Comparison of ENCODE assay signal across 8 cellular contexts in genomic region chr14:61252354-61253063, GRCh38. TPM values are rescaled to one million over a fixed set of nuclear protein-coding genes. Genes with fewer than 3 reads are reported as not detected.
DNase-seq lines count a peak whose midpoint lies in the region; ATAC-seq and TF ChIP-seq lines count a peak whose summit lies in the region.

No MANE protein-coding gene starts in this region.

- no peak overlapping the region for H3K27ac Mint-ChIP-seq in natural killer cell

- peak overlapping the region; percentile 77 for H3K4me2 ChIP-seq in OCI-LY3 (ENCODE audit: low read length)

- H3K9ac ChIP-seq in OCI-LY3 (ENCODE audit: low read length) = no peak overlapping the region

- no peaks in the 10 kb centered on the region for H3K79me2 ChIP-seq in OCI-LY3 (ENCODE audit: low read length)

- H3K9me3 Mint-ChIP-seq in natural killer cell = no peaks in the 10 kb centered on the region

- H3K4me3 Mint-ChIP-seq in natural killer cell = no peak overlapping the region

- no peak overlapping the region for H3K27ac ChIP-seq in OCI-LY3 (ENCODE audit: low read length)

- H3K4me3 ChIP-seq in Jurkat, Clone E6-1 (ENCODE audit: low read length) = no peak overlapping the region
- peak overlapping the region; percentile 61 for H3K4me3 ChIP-seq in OCI-LY3 (ENCODE audit: low read length)

- H3K4me1 ChIP-seq in OCI-LY3 (ENCODE audit: low read length) = peaks cover 9% of the 10 kb centered on the region

- no peak for TF ChIP-seq POLR2A in erythroblast (IDR thresholded peaks at IDR 0.05; ENCODE audit: low read length)

- no peaks in the 10 kb centered on the region for H3K9me3 ChIP-seq in OCI-LY3 (ENCODE audit: insufficient read depth, low read length)

- no peaks in the 10 kb centered on the region for H3K27me3 ChIP-seq in OCI-LY3 (ENCODE audit: low read depth, low read length)

- no peaks in the 10 kb centered on the region for H4K20me1 ChIP-seq in OCI-LY3 (ENCODE audit: insufficient read depth, low read length)

- TF ChIP-seq CTCF in OCI-LY3 (IDR thresholded peaks at IDR 0.05; ENCODE audit: low read depth, low read length) (peak; percentile 93), natural killer cell (IDR thresholded peaks at IDR 0.05) (peak; percentile 66)

- peak; percentile 90 for ATAC-seq in GM21619 (IDR thresholded peaks at IDR 0.05; ENCODE audit: unreplicated experiment)
- ATAC-seq in natural killer cell = peak; percentile 80 to 100 (median 95)

- intact Hi-C loops in natural killer cell (cut with micrococcal nuclease) = loop anchor here (1.0 kb wide), 3 partner anchors 227 to 902 kb away; no protein-coding TSS in a partner anchor

- H3K27me3 Mint-ChIP-seq in natural killer cell (ENCODE audit: low read depth in 2 of 2) = peaks cover 19 to 37% of the 10 kb centered on the region in 2 donors

- H3K36me3 Mint-ChIP-seq in natural killer cell = no peaks in the 10 kb centered on the region

- H3K4me1 Mint-ChIP-seq in natural killer cell = peaks cover 0 to 5% of the 10 kb centered on the region in 2 donors

- peak overlapping the region; percentile 44 for H2AFZ ChIP-seq in OCI-LY3 (ENCODE audit: low read depth, low read length)

- no peaks in the 10 kb centered on the region for H3K36me3 ChIP-seq in OCI-LY3 (replicated peaks; ENCODE audit: low read depth, low read length)

- peak; percentile 80 for DNase-seq in DMS153 treated with DMSO at 0.1 percent for 48 hours (lab: John Stamatoyannopoulos, UW; ENCODE audit: unreplicated experiment)
- peak; percentile 76 for DNase-seq in Jurkat, Clone E6-1 (ENCODE audit: low read depth, low spot score)
- DNase-seq in activated CD8-positive, alpha-beta memory T cell treated with anti-CD3 and anti-CD28 coated beads, Interleukin-2, amount 50 U/mL, for 4 hours = peak; percentile 52
- peak; percentile 70 to 79 for DNase-seq in erythroblast (lab: John Stamatoyannopoulos, UW)
- peak; percentile 31 for DNase-seq in natural killer cell
- peak; percentile 89 for DNase-seq in stromal cell of bone marrow (ENCODE audit: low read depth)

RNA-seq across cellular contexts. Expression of gene TMEM30B, which starts 28.6 kb away (rescaled TPM):
- not detected for polyA plus RNA-seq in Jurkat, Clone E6-1 (2012; ENCODE audit: insufficient read depth, insufficient read length)
- 1 to 10 TPM; 1.0 to 1.4 (median 1.3) TPM for total RNA-seq in natural killer cell

Comparison
In these comparisons a context has a peak if more than half of its experiments do, and no peak if none do; other contexts are left out.
1. DNase-seq: peak in every context shown above with its lines; median percentile 89 in stromal cell of bone marrow; 80 in DMS153 treated with DMSO at 0.1 percent for 48 hours; 76 in Jurkat, Clone E6-1; 74 in erythroblast; 52 in activated CD8-positive, alpha-beta memory T cell treated with anti-CD3 and anti-CD28 coated beads, Interleukin-2, amount 50 U/mL, for 4 hours; 31 in natural killer cell.